Comparison of ENCODE assay signal across 9 cellular contexts in genomic region chr15:63049747-63050439, GRCh38. TPM values are rescaled to one million over a fixed set of nuclear protein-coding genes. Genes with fewer than 3 reads are reported as not detected.
DNase-seq lines count a peak whose midpoint lies in the region; ATAC-seq, FAIRE-seq and TF ChIP-seq lines count a peak whose summit lies in the region.
"Had no signal": no experiment of that assay in that cellular context is flagged by ENCODE, and none has a peak within 500 bp of the region (broad histone marks: within the 10 kb centered on the region; RNA-seq: fewer than 3 reads in every experiment).

No MANE protein-coding gene starts in this region.

- H3K9me3 ChIP-seq in HepG2 (ENCODE audit: low read length) (no peaks in the 10 kb centered on the region), thoracic aorta (no peaks in the 10 kb centered on the region)

- H3K4me1 ChIP-seq in HepG2 (ENCODE audit: insufficient read depth, low read length), result peaks cover 87% of the 10 kb centered on the region
- peaks cover 53 to 77% of the 10 kb centered on the region in 2 donors for H3K4me1 ChIP-seq in thoracic aorta (ENCODE audit: control insufficient read depth in 1 of 2, low read depth in 2 of 2)

- H3K27ac Mint-ChIP-seq in activated CD4-positive, alpha-beta T cell treated with anti-CD3 and anti-CD28 coated beads, Interleukin-2, amount 10 ng/mL, durations not matched to agents 24 days and 14 days, result no peak overlapping the region

- H4K20me1 ChIP-seq in HepG2 (ENCODE audit: insufficient read depth, low read length), result no peaks in the 10 kb centered on the region

- peak overlapping the region; percentile 76 for H3K9ac ChIP-seq in HepG2 (ENCODE audit: insufficient read depth, low read depth, low read length)

- H3K79me2 ChIP-seq in HepG2 (ENCODE audit: insufficient read depth, low read length), result peaks cover 55% of the 10 kb centered on the region

- H3K27ac ChIP-seq in HepG2 (ENCODE audit: extremely low read length, insufficient read depth, low read length) (peak overlapping the region; percentile 67), thoracic aorta (peak overlapping the region; percentile 96 to 98)

- H3K4me3 ChIP-seq in HepG2 (replicated peaks in 1 of 3; ENCODE audit: insufficient read depth in 1 of 3, low read depth in 2 of 3, low read length in 3 of 3) (peak overlapping the region; percentile 67 to 86 (median 80); a peak in 5 of 6 replicates), thoracic aorta (peak overlapping the region; percentile 83)

- no TSS peak for BruUV-seq in HepG2 (replicated peaks; lab: Mats Ljungman, UMichigan)

- H3K9me3 Mint-ChIP-seq in activated CD4-positive, alpha-beta T cell treated with anti-CD3 and anti-CD28 coated beads, Interleukin-2, amount 10 ng/mL, durations not matched to agents 24 days and 14 days, result no peaks in the 10 kb centered on the region

- no peak overlapping the region for H2AFZ ChIP-seq in HepG2 (ENCODE audit: low read length)

- TF ChIP-seq RAD21 in HepG2 (CRISPR knock-in tag; IDR thresholded peaks at IDR 0.05), result no peak

- WGBS in HepG2 (ENCODE audit: low lambda C conversion rate), result 57% methylated on average over 8 of the region's 8 CpGs

- no peaks in the 10 kb centered on the region for H3K36me3 Mint-ChIP-seq in activated CD4-positive, alpha-beta T cell treated with anti-CD3 and anti-CD28 coated beads, Interleukin-2, amount 10 ng/mL, durations not matched to agents 24 days and 14 days (ENCODE audit: low read depth)

- no peak for DNase-seq in activated CD4-positive, alpha-beta T cell treated with anti-CD3 and anti-CD28 coated beads, Interleukin-2, amount 10 ng/mL, durations not matched to agents 24 days and 14 days
- DNase-seq in activated CD4-positive, alpha-beta T cell treated with anti-CD3 and anti-CD28 coated beads, Interleukin-2, amount 50 U/mL, for 48 hours, result no peak
- DNase-seq in astrocyte of the hippocampus (ENCODE audit: low read depth, low spot score) (peak; percentile 46), HepG2 (ENCODE audit: low spot score) (peak; percentile 56), thoracic aorta (ENCODE audit: low spot score) (no peak), T-helper 9 cell (no peak), nucleus accumbens (lab: John Stamatoyannopoulos, UW) (no peak), iPS-NIHi11 (ENCODE audit: low spot score) (no peak)
- DNase-seq: activated gamma-delta T cell had no signal

- no peak for TF ChIP-seq EP300 in HepG2 (IDR thresholded peaks at IDR 0.05; ENCODE audit: low read depth in 2 of 2, low read length in 2 of 2)
- TF ChIP-seq EP300 in HepG2 (CRISPR knock-in tag; IDR thresholded peaks at IDR 0.05; ENCODE audit: borderline replicate concordance), result no peak

- POLR2A ChIA-PET in HepG2 (lab: Yijun Ruan, JAX), result interaction anchor here (0.8 to 3.5 kb wide), 6 partner anchors 24 to 108 kb away, joined by 3 to 42 read pairs (median 14); partner anchors contain the start of gene RPS27L

- no peaks in the 10 kb centered on the region for H3K27me3 ChIP-seq in HepG2 (ENCODE audit: control insufficient read depth in 1 of 2, insufficient read depth in 2 of 2, low read length in 2 of 2)
- no peaks in the 10 kb centered on the region for H3K27me3 ChIP-seq in thoracic aorta (replicated peaks; ENCODE audit: insufficient read depth)

- ATAC-seq in HepG2 (no peak), thoracic aorta (ENCODE audit: insufficient number of reproducible peaks, low FRiP score, low read depth) (no peak)

- in situ Hi-C loops in HepG2 (cut with HindIII; ENCODE audit: extremely low pct_ligation_motif_present, low pct_unique_long_range_greater_than_20kb), result loop anchor here (5.0 kb wide), 3 partner anchors 42 to 268 kb away; no protein-coding TSS in a partner anchor

- H3K4me1 Mint-ChIP-seq in activated CD4-positive, alpha-beta T cell treated with anti-CD3 and anti-CD28 coated beads, Interleukin-2, amount 10 ng/mL, durations not matched to agents 24 days and 14 days, result peaks cover 21% of the 10 kb centered on the region

- H3K4me3 Mint-ChIP-seq in activated CD4-positive, alpha-beta T cell treated with anti-CD3 and anti-CD28 coated beads, Interleukin-2, amount 10 ng/mL, durations not matched to agents 24 days and 14 days, result peak overlapping the region; percentile 81

- FAIRE-seq in HepG2 (lab: Jason Lieb, UNC), result no peak

- H3K36me3 ChIP-seq in HepG2 (replicated peaks in 1 of 2; ENCODE audit: control insufficient read depth in 1 of 2, insufficient read depth in 2 of 2, low read length in 2 of 2) (no peaks in the 10 kb centered on the region), thoracic aorta (peaks cover 11% of the 10 kb centered on the region)

- intact Hi-C loops in activated CD4-positive, alpha-beta T cell treated with anti-CD3 and anti-CD28 coated beads, Interleukin-2, amount 10 ng/mL, durations not matched to agents 24 days and 14 days (cut with micrococcal nuclease), result loop anchor here (2.0 to 5.0 kb wide), 2 partner anchors 227 to 351 kb away; partner anchors contain the start of gene APH1B
- intact Hi-C loops in HepG2 (cut with micrococcal nuclease; ENCODE audit: unreplicated experiment), result loop anchor here (5.0 to 10.0 kb wide), 3 partner anchors 55 to 232 kb away; partner anchors contain the start of gene RPS27L

- TF ChIP-seq CTCF in HepG2 (CRISPR knock-in tag; IDR thresholded peaks at IDR 0.05), result no peak
- TF ChIP-seq CTCF in thoracic aorta (IDR thresholded peaks at IDR 0.05), result no peak

- CTCF ChIA-PET in HepG2 (lab: Yijun Ruan, JAX; ENCODE audit: low intra/inter-chr PET ratio, low total read pairs), result no interaction called here

- peaks cover 40% of the 10 kb centered on the region for H3K27me3 Mint-ChIP-seq in activated CD4-positive, alpha-beta T cell treated with anti-CD3 and anti-CD28 coated beads, Interleukin-2, amount 10 ng/mL, durations not matched to agents 24 days and 14 days

- peak overlapping the region; percentile 96 for H3K4me2 ChIP-seq in HepG2 (ENCODE audit: low read depth, low read length)

- TF ChIP-seq POLR2A in HepG2 (IDR thresholded peaks at IDR 0.05; ENCODE audit: insufficient read depth in 1 of 2, low read depth in 2 of 2, low read length in 2 of 2), result no peak

TF ChIP-seq in HepG2, 621 proteins besides CTCF, POLR2A, EP300 and RAD21 (continues in another document):
- TF ChIP-seq NFE2L1 (CRISPR knock-in tag; IDR thresholded peaks at IDR 0.05; ENCODE audit: borderline replicate concordance) (no peak), MAFK (conservative IDR thresholded peaks at IDR 0.05 in 1 of 2, IDR thresholded peaks at IDR 0.05 in 1 of 2; ENCODE audit: low read length in 2 of 2) (peak; percentile 79 to 80; a peak in 3 of 4 replicates), MED1 (CRISPR knock-in tag; IDR thresholded peaks at IDR 0.05) (0 out of 2 replicates have a peak, but pooled peaks have one; percentile 40), TAF1 (CRISPR knock-in tag; IDR thresholded peaks at IDR 0.05) (no peak), SAP130 (CRISPR knock-in tag; IDR thresholded peaks at IDR 0.05; ENCODE audit: low read depth) (no peak), HNF4G (IDR thresholded peaks at IDR 0.05; ENCODE audit: borderline replicate concordance, low read depth, low read length) (peak; percentile 35; the same call in 1 of the 2 replicates), HNF4G (CRISPR knock-in tag; IDR thresholded peaks at IDR 0.05; ENCODE audit: borderline replicate concordance, low read depth) (peak; percentile 52; the same call in 1 of the 2 replicates), HDAC2 (CRISPR knock-in tag; IDR thresholded peaks at IDR 0.05) (peak; percentile 16; the same call in 1 of the 2 replicates), SOX13 (IDR thresholded peaks at IDR 0.05) (no peak), SOX13 (CRISPR knock-in tag; conservative IDR thresholded peaks at IDR 0.05 in 1 of 2, IDR thresholded peaks at IDR 0.05 in 1 of 2) (peak in 1 of 2 experiments; percentile 14; a peak in 1 of 4 replicates)
- TF ChIP-seq, protein P1, sequence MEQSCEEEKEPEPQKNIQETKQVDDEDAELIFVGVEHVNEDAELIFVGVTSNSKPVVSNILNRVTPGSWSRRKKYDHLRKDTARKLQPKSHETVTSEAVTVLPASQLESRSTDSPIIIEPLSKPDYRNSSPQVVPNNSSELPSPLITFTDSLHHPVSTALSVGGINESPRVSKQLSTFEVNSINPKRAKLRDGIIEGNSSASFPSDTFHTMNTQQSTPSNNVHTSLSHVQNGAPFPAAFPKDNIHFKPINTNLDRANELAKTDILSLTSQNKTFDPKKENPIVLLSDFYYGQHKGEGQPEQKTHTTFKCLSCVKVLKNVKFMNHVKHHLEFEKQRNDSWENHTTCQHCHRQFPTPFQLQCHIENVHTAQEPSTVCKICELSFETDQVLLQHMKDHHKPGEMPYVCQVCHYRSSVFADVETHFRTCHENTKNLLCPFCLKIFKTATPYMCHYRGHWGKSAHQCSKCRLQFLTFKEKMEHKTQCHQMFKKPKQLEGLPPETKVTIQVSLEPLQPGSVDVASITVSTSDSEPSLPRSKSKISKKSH (CRISPR knock-in tag; IDR thresholded peaks at IDR 0.05; ENCODE audit: borderline replicate concordance), result no peak

RNA-seq across cellular contexts. Expression of gene TPM1, which starts 7.3 kb away (rescaled TPM):
- total RNA-seq in activated CD4-positive, alpha-beta T cell treated with anti-CD3 and anti-CD28 coated beads, Interleukin-2, amount 10 ng/mL, durations not matched to agents 24 days and 14 days, result 10.1 and 10.6 TPM in 2 replicates
- total RNA-seq in HepG2 (2016; rRNA removed; fragmentation: Illumina TruSeq; extraction: Trizol), result 98.9 and 113 TPM in 2 replicates
- total RNA-seq in HepG2 (2016; cell fraction: cytosol; rRNA removed; fragmentation: Illumina TruSeq; extraction: Trizol; ENCODE audit: low read depth), result 49.9 and 54.7 TPM in 2 replicates
- 98.4 and 114 TPM in 2 replicates for total RNA-seq in HepG2 (2016; cell fraction: insoluble cytoplasmic fraction; rRNA removed; fragmentation: Illumina TruSeq; extraction: Trizol)
- 81.1 and 86.7 TPM in 2 replicates for total RNA-seq in HepG2 (2016; cell fraction: membrane; rRNA removed; fragmentation: Illumina TruSeq; extraction: Trizol)
- 75.6 and 78.8 TPM in 2 replicates for total RNA-seq in HepG2 (2016; cell fraction: nucleus; rRNA removed; fragmentation: Illumina TruSeq; extraction: Trizol)
- polyA plus RNA-seq in HepG2 (2011; rRNA removed), result 92.4 and 109 TPM in 2 replicates
- polyA plus RNA-seq in HepG2 (2011; cell fraction: cytosol; rRNA removed), result 45.6 and 56.5 TPM in 2 replicates
- 245 and 247 TPM in 2 replicates for polyA plus RNA-seq in HepG2 (2011; cell fraction: nucleus; rRNA removed)
- 72.3 and 73.8 TPM in 2 replicates for polyA plus RNA-seq in HepG2 (2012)
- 39.7 and 50.0 TPM in 2 replicates for polyA plus RNA-seq in HepG2 (2016; cell fraction: cytosol; fragmentation: Illumina TruSeq; extraction: Trizol; ENCODE audit: low read depth)
- 112 and 120 TPM in 2 replicates for polyA plus RNA-seq in HepG2 (2016; cell fraction: insoluble cytoplasmic fraction; fragmentation: Illumina TruSeq; extraction: Trizol; ENCODE audit: low read depth)
- polyA plus RNA-seq in HepG2 (2016; cell fraction: membrane; fragmentation: Illumina TruSeq; extraction: Trizol; ENCODE audit: low read depth), result 59.4 and 60.5 TPM in 2 replicates
- 97.1 and 98.9 TPM in 2 replicates for polyA plus RNA-seq in HepG2 (2016; cell fraction: nucleus; fragmentation: Illumina TruSeq; extraction: Trizol; ENCODE audit: insufficient read depth, low read depth)
- polyA minus RNA-seq in HepG2 (2011; rRNA and poly(A)+ RNA removed; ENCODE audit: low replicate concordance), result 56.1 and 110 TPM in 2 replicates
- polyA minus RNA-seq in HepG2 (2011; cell fraction: cytosol; rRNA and poly(A)+ RNA removed), result 22.5 and 29.1 TPM in 2 replicates
- 274 and 286 TPM in 2 replicates for polyA minus RNA-seq in HepG2 (2011; cell fraction: nucleus; rRNA and poly(A)+ RNA removed)
- total RNA-seq in thoracic aorta, result 1,000 to 10,000 TPM in 1 of 2 donors, 100 to 1,000 TPM in 1; 927 to 1,440 TPM

Comparison
In these comparisons a context has a peak if more than half of its experiments do, and no peak if none do; other contexts are left out.
1. DNase-seq: peak in astrocyte of the hippocampus (single experiment) and HepG2 (single experiment); none in activated CD4-positive, alpha-beta T cell treated with anti-CD3 and anti-CD28 coated beads, Interleukin-2, amount 10 ng/mL, durations not matched to agents 24 days and 14 days (single experiment), activated CD4-positive, alpha-beta T cell treated with anti-CD3 and anti-CD28 coated beads, Interleukin-2, amount 50 U/mL, for 48 hours (0 of 2), thoracic aorta (single experiment), T-helper 9 cell (single experiment), nucleus accumbens (0 of 56) and iPS-NIHi11 (single experiment).
2. RNA of gene TPM1, which starts 7.3 kb away (total RNA-seq): 927 to 1,440 TPM in thoracic aorta; 49.9 to 114 TPM in HepG2 and 10.1 to 10.6 TPM in activated CD4-positive, alpha-beta T cell treated with anti-CD3 and anti-CD28 coated beads, Interleukin-2, amount 10 ng/mL, durations not matched to agents 24 days and 14 days; every median in the first group is over 4 times any median in the second.